ENCODE assay signal across 19 cellular contexts in the genomic region with DNA sequence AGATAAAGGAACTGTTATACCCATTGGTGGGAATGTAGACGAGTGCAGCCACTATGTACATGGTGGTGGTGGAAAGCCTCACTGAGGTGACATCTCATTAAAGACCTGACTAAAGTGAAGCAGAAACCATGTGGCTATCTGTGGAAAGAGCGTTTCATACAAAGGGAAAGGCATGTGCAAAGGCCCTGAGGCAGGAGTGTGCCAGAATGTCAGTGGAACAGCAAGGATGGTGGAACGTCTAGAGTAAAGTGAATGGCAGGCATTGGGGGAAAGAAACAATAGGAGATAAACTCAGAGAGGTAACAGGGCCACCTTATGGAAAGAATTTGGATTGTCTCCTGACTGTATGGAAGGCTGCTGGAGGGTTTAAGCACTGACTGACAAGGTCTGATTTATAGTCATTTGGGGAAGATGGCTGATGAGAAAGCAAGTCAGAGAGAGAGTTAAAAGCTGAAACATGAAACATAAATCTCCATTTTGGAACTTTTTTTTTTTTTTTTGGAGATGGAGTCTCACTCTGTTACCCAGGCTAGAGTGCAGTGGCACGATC.
A peak's percentile ranks its signal among the peaks of the same experiment; 100 is the strongest.
DNase-seq lines count a peak whose midpoint lies in the region; ATAC-seq, FAIRE-seq and TF ChIP-seq lines count a peak whose summit lies in the region.
"Had no signal": no experiment of that assay in that cellular context is flagged by ENCODE, and none has a peak within 500 bp of the region (broad histone marks: within the 10 kb centered on the region; RNA-seq: fewer than 3 reads in every experiment).

No MANE protein-coding gene starts in this region.

- no peak for TF ChIP-seq POLR2A in K562 (conservative IDR thresholded peaks at IDR 0.05)

- peak overlapping the region; percentile 7 for H3K27ac Mint-ChIP-seq in Calu3 (ENCODE audit: unreplicated experiment)
- H3K27ac Mint-ChIP-seq: CD4-positive, CD25-positive, alpha-beta regulatory T cell; HFFc6 had no signal

- H2AFZ ChIP-seq in K562 (ENCODE audit: low read depth, low read length), result no peak overlapping the region
- H2AFZ ChIP-seq in mesenchymal stem cell (ENCODE audit: low read depth, low read length), result no peak overlapping the region

- H3K4me3 ChIP-seq in K562 (no peak overlapping the region), mesenchymal stem cell (ENCODE audit: insufficient read depth in 1 of 2, low read depth in 1 of 2, low read length in 2 of 2) (no peak overlapping the region)

- no peak for TF ChIP-seq EP300 in K562 (IDR thresholded peaks at IDR 0.05; ENCODE audit: low read length)

- in situ Hi-C loops in K562 (cut with MboI), result no loop called here

- peak overlapping the region; percentile 80 to 88 for H3K4ac ChIP-seq in mesenchymal stem cell (ENCODE audit: low read depth in 1 of 2, low read length in 2 of 2)

- no peak overlapping the region for H3K4me3 Mint-ChIP-seq in Calu3 (ENCODE audit: low read depth, unreplicated experiment)
- H3K4me3 Mint-ChIP-seq: CD4-positive, CD25-positive, alpha-beta regulatory T cell; HFFc6 had no signal

- peaks cover 27% of the 10 kb centered on the region for H3K4me1 Mint-ChIP-seq in Calu3 (ENCODE audit: low read depth, unreplicated experiment)
- H3K4me1 Mint-ChIP-seq: CD4-positive, CD25-positive, alpha-beta regulatory T cell had no signal

- DNase-seq in Calu3 (no peak), HEK293T (ENCODE audit: extremely low spot score) (no peak), K562 (ENCODE audit: extremely low read depth in 1 of 4, low spot score in 3 of 4) (peak in 2 of 4 experiments; percentile 7 to 17), mesenchymal stem cell (no peak), COLO829 (ENCODE audit: low spot score) (no peak), NCI-H1417 treated with DMSO at 0.1 percent for 48 hours (lab: John Stamatoyannopoulos, UW) (no peak), head of caudate nucleus (no peak), substantia nigra (lab: John Stamatoyannopoulos, UW) (no peak)
- DNase-seq: AML-193, DND-41, GF-D8, HFFc6, NCI-H1092, NCI-H1694 treated with DMSO at 0.1 percent for 48 hours, NCI-H446 treated with DMSO at 0.1 percent for 48 hours, NCI-H748 treated with DMSO at 0.1 percent for 48 hours, SHP77 had no signal

- peak; percentile 32 for FAIRE-seq in K562 (lab: Jason Lieb, UNC)
- FAIRE-seq: GM19239 had no signal

- no peak overlapping the region for H2BK15ac ChIP-seq in mesenchymal stem cell (ENCODE audit: low read depth, poor library complexity, severe bottlenecking)

- H3K4me2 ChIP-seq in K562 (ENCODE audit: insufficient read depth, low read length) (no peak overlapping the region), mesenchymal stem cell (ENCODE audit: low read length, poor library complexity, severe bottlenecking) (no peak overlapping the region)

- H3K27ac ChIP-seq in K562 (ENCODE audit: extremely low read depth, low read depth, low read length) (no peak overlapping the region), mesenchymal stem cell (ENCODE audit: low read length, poor library complexity, severe bottlenecking) (no peak overlapping the region), substantia nigra (ENCODE audit: low read depth, low read length, poor library complexity, severe bottlenecking) (no peak overlapping the region)

- peak; percentile 59; the same call in 2 of the 3 replicates for ATAC-seq in K562

- TF ChIP-seq RAD21 in K562 (CRISPR knock-in tag; conservative IDR thresholded peaks at IDR 0.05 in 1 of 2, IDR thresholded peaks at IDR 0.05 in 1 of 2), result peak in 1 of 2 experiments; percentile 37; a peak in 1 of 4 replicates

- H3K9me3 ChIP-seq in K562 (replicated peaks; ENCODE audit: control insufficient read depth, insufficient read depth, low read depth, low read length) (no peaks in the 10 kb centered on the region), mesenchymal stem cell (ENCODE audit: control insufficient read depth, low read length) (peaks cover 3% of the 10 kb centered on the region)

- peak overlapping the region; percentile 81 for H2BK120ac ChIP-seq in mesenchymal stem cell (ENCODE audit: low read depth, low read length)

- POLR2A ChIA-PET in HEK293T (lab: Yijun Ruan, JAX), result no interaction called here
- POLR2A ChIA-PET in K562 (lab: Yijun Ruan, JAX), result interaction anchor here (0.6 kb wide), 1 partner anchor 714 kb away, joined by 3 read pairs; no protein-coding TSS in a partner anchor

- WGBS in K562 (ENCODE audit: insufficient coverage, low coverage, missing lambda C conversion rate), result 3% methylated on average over 4 of the region's 4 CpGs
- WGBS in mesenchymal stem cell, result 82% methylated on average over 4 of the region's 4 CpGs

- no peak overlapping the region for H2BK5ac ChIP-seq in mesenchymal stem cell (ENCODE audit: low read depth, low read length, poor library complexity, severe bottlenecking)

- no peaks in the 10 kb centered on the region for H3K36me3 Mint-ChIP-seq in Calu3 (ENCODE audit: insufficient read depth, unreplicated experiment)
- H3K36me3 Mint-ChIP-seq: CD4-positive, CD25-positive, alpha-beta regulatory T cell had no signal

- H4K8ac ChIP-seq in mesenchymal stem cell (ENCODE audit: low read length), result peak overlapping the region; percentile 66

- H3K9ac ChIP-seq in K562 (ENCODE audit: insufficient read depth in 1 of 2, low read depth in 2 of 2, low read length in 2 of 2) (no peak overlapping the region), mesenchymal stem cell (ENCODE audit: low read length) (no peak overlapping the region)

- peaks cover 23% of the 10 kb centered on the region for H3K27me3 Mint-ChIP-seq in Calu3 (ENCODE audit: unreplicated experiment)

- peak overlapping the region; percentile 47 to 95 for H2BK12ac ChIP-seq in mesenchymal stem cell (ENCODE audit: low read length in 2 of 2)

- H3K79me2 ChIP-seq in K562 (ENCODE audit: control insufficient read depth, insufficient read depth, low read length), result no peaks in the 10 kb centered on the region

- BruUV-seq in Calu3 (replicated peaks; lab: Mats Ljungman, UMichigan) (no TSS peak), K562 (replicated peaks; lab: Mats Ljungman, UMichigan) (no TSS peak)

- H4K91ac ChIP-seq in mesenchymal stem cell (ENCODE audit: low read length), result peak overlapping the region; percentile 94

- peaks cover 3% of the 10 kb centered on the region for H3K9me3 Mint-ChIP-seq in Calu3 (ENCODE audit: low read depth, unreplicated experiment)

- H3K36me3 ChIP-seq in K562 (ENCODE audit: control insufficient read depth, insufficient read depth, low read length) (no peaks in the 10 kb centered on the region), mesenchymal stem cell (ENCODE audit: control insufficient read depth in 1 of 2, insufficient read depth in 2 of 2, low read depth in 1 of 2, low read length in 2 of 2) (no peaks in the 10 kb centered on the region)

- H3K4me1 ChIP-seq in K562 (replicated peaks in 1 of 2; ENCODE audit: control insufficient read depth in 2 of 2, insufficient read depth in 2 of 2, low read length in 2 of 2) (peaks cover 0 to 11% of the 10 kb centered on the region in 2 experiments; a peak in 3 of 5 replicates), mesenchymal stem cell (ENCODE audit: control insufficient read depth, insufficient read depth, low read depth, low read length) (peaks cover 3% of the 10 kb centered on the region)

- H3K79me1 ChIP-seq in mesenchymal stem cell (replicated peaks; ENCODE audit: low read length, poor library complexity, severe bottlenecking), result no peaks in the 10 kb centered on the region

- CTCF ChIA-PET in Calu3 (lab: Charles Lee) (interaction anchor here (1.0 kb wide), 1 partner anchor 17 kb away, joined by 3 read pairs; no protein-coding TSS in a partner anchor), HEK293T (lab: Yijun Ruan, JAX) (no interaction called here), K562 (lab: Yijun Ruan, JAX; ENCODE audit: low intra/inter-chr PET ratio) (no interaction called here)

- no peak overlapping the region for H3K23ac ChIP-seq in mesenchymal stem cell (ENCODE audit: low read length in 2 of 2)

- intact Hi-C loops in Calu3 (cut with micrococcal nuclease; ENCODE audit: unreplicated experiment) (no loop called here), K562 (cut with micrococcal nuclease) (no loop called here), head of caudate nucleus (cut with DNase I) (no loop called here)

- peak overlapping the region; percentile 37 to 76 for H3K18ac ChIP-seq in mesenchymal stem cell (ENCODE audit: low read depth in 1 of 2, low read length in 2 of 2)

- H4K20me1 ChIP-seq in K562 (replicated peaks; ENCODE audit: control insufficient read depth, insufficient read depth, low read length), result no peaks in the 10 kb centered on the region

- H3K27me3 ChIP-seq in K562 (ENCODE audit: control insufficient read depth in 2 of 2, insufficient read depth in 2 of 2, low read length in 2 of 2) (0 out of 5 replicates have a peak, but pooled peaks cover 0 to 4% of the 10 kb centered on the region in 2 experiments), mesenchymal stem cell (ENCODE audit: control insufficient read depth in 1 of 2, insufficient read depth in 1 of 2, low read length in 2 of 2) (no peaks in the 10 kb centered on the region)

- no peak overlapping the region for H2AK5ac ChIP-seq in mesenchymal stem cell (ENCODE audit: low read length, severe bottlenecking)

- H3K9me1 ChIP-seq in K562 (ENCODE audit: control insufficient read depth, insufficient read depth, low read length), result no peaks in the 10 kb centered on the region

- H3K14ac ChIP-seq in mesenchymal stem cell (ENCODE audit: low read length in 2 of 2), result peak overlapping the region in 1 of 2 experiments; percentile 55

- no peak for TF ChIP-seq CTCF in Calu3 (IDR thresholded peaks at IDR 0.05; ENCODE audit: unreplicated experiment)
- TF ChIP-seq CTCF in K562 (IDR thresholded peaks at IDR 0.05 in 2 of 3, conservative IDR thresholded peaks at IDR 0.05 in 1 of 3; ENCODE audit: insufficient read depth in 2 of 3, low read depth in 1 of 3, low read length in 3 of 3), result peak in 1 of 3 experiments; percentile 22; a peak in 1 of 6 replicates

TF ChIP-seq in HEK293T, 16 proteins besides CTCF, POLR2A, EP300 and RAD21 (continues in another document):
- TF ChIP-seq FOXA1 (IDR thresholded peaks at IDR 0.05) (no peak), CTBP1 (IDR thresholded peaks at IDR 0.05; ENCODE audit: borderline replicate concordance) (no peak)

TF ChIP-seq in K562, 482 proteins besides CTCF, POLR2A, EP300 and RAD21 (continues in another document):
- TF ChIP-seq, protein P1, sequence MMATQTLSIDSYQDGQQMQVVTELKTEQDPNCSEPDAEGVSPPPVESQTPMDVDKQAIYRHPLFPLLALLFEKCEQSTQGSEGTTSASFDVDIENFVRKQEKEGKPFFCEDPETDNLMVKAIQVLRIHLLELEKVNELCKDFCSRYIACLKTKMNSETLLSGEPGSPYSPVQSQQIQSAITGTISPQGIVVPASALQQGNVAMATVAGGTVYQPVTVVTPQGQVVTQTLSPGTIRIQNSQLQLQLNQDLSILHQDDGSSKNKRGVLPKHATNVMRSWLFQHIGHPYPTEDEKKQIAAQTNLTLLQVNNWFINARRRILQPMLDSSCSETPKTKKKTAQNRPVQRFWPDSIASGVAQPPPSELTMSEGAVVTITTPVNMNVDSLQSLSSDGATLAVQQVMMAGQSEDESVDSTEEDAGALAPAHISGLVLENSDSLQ (IDR thresholded peaks at IDR 0.05), result peak; percentile 89
- TF ChIP-seq NFIX (CRISPR knock-in tag; IDR thresholded peaks at IDR 0.05; ENCODE audit: low read depth), result no peak
